Comparison of ENCODE assay signal across 9 cellular contexts in the genomic region with DNA sequence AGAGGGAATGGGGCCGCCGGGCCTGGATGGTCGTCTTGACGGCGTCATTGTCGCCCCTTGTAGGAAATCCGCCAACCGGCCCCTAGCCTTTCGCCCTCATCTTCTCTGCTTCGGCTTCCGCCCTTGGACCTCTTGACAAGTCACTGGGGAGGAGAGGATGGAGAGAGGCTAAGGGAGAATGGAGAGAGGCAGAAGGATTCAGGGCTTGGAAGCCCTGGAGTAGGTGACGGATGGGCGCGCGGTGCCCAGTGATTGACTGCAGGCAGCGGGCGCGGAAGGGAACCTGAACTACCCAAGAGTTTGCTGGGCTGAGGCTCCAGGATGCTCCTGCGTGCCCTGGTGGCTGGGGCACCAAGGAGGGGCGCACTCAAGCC. TPM values are rescaled to one million over a fixed set of nuclear protein-coding genes. Genes with fewer than 3 reads are reported as not detected.
DNase-seq lines count a peak whose midpoint lies in the region; ATAC-seq and TF ChIP-seq lines count a peak whose summit lies in the region.
"Had no signal": no experiment of that assay in that cellular context is flagged by ENCODE, and none has a peak within 500 bp of the region (broad histone marks: within the 10 kb centered on the region; RNA-seq: fewer than 3 reads in every experiment).

No MANE protein-coding gene starts in this region.

- H2AK9ac ChIP-seq in IMR-90 (replicated peaks; ENCODE audit: low read depth, low read length, poor library complexity) = peak overlapping the region; percentile 59

- intact Hi-C loops in Calu3 (cut with micrococcal nuclease; ENCODE audit: unreplicated experiment) = no loop called here
- intact Hi-C loops in IMR-90 (cut with micrococcal nuclease) = loop anchor here (10.0 kb wide), 2 partner anchors 161 to 451 kb away; no protein-coding TSS in a partner anchor

- H4K20me1 ChIP-seq in IMR-90 (ENCODE audit: insufficient read depth, low read length) (no peaks in the 10 kb centered on the region), fibroblast of lung (ENCODE audit: control insufficient read depth, extremely low read depth, insufficient read depth, low read length) (no peaks in the 10 kb centered on the region), neural progenitor cell (ENCODE audit: low read depth) (no peaks in the 10 kb centered on the region)

- H3K9me1 ChIP-seq in IMR-90 (ENCODE audit: insufficient read depth, low read length) = no peaks in the 10 kb centered on the region

- no peak overlapping the region; the same call in 1 of the 2 replicates for H2BK120ac ChIP-seq in IMR-90 (ENCODE audit: low read depth, low read length)

- peak overlapping the region; percentile 59 for H3K4me3 Mint-ChIP-seq in Calu3 (ENCODE audit: low read depth, unreplicated experiment)
- H3K4me3 Mint-ChIP-seq in neural progenitor cell = peak overlapping the region; percentile 88

- ATAC-seq in IMR-90 (ENCODE audit: low read depth) (peak; percentile 16), GM18870 (IDR thresholded peaks at IDR 0.05; ENCODE audit: unreplicated experiment) (no peak)
- ATAC-seq: GM12878 had no signal

- peaks cover 5% of the 10 kb centered on the region for H3K9me3 ChIP-seq in IMR-90 (ENCODE audit: control insufficient read depth, insufficient read depth, low read length)
- H3K9me3 ChIP-seq in fibroblast of lung (ENCODE audit: control insufficient read depth, insufficient read depth, low read depth, low read length) = no peaks in the 10 kb centered on the region
- no peaks in the 10 kb centered on the region for H3K9me3 ChIP-seq in neural progenitor cell (ENCODE audit: low read depth)
- H3K9me3 ChIP-seq in HAP-1 = no peaks in the 10 kb centered on the region

- H4K5ac ChIP-seq in IMR-90 (ENCODE audit: low read depth, low read length) = no peak overlapping the region

- H4K8ac ChIP-seq in IMR-90 (ENCODE audit: low read depth in 2 of 2, low read length in 2 of 2) = no peak overlapping the region; a peak in 1 of 4 replicates

- H2AFZ ChIP-seq in IMR-90 (replicated peaks; ENCODE audit: low read length, poor library complexity) (peak overlapping the region; percentile 95), fibroblast of lung (ENCODE audit: low read length) (peak overlapping the region; percentile 80), neural progenitor cell (replicated peaks) (peak overlapping the region; percentile 97)

- H3K79me2 ChIP-seq in fibroblast of lung (ENCODE audit: control insufficient read depth, insufficient read depth, low read length) (peaks cover 7% of the 10 kb centered on the region), neural progenitor cell (ENCODE audit: low read depth) (no peaks in the 10 kb centered on the region)

- H3K4me2 ChIP-seq in IMR-90 (ENCODE audit: low read depth, low read length) (peak overlapping the region; percentile 79), fibroblast of lung (ENCODE audit: extremely low read depth, insufficient read depth, low read length) (peak overlapping the region; percentile 96), neural progenitor cell (peak overlapping the region; percentile 99)

- no peak overlapping the region for H2AK5ac ChIP-seq in IMR-90 (ENCODE audit: low read depth, low read length)

- 0 out of 2 replicates have a peak overlapping the region, but pooled peaks have one; percentile 23 for H3K4ac ChIP-seq in IMR-90 (ENCODE audit: low read depth, low read length)

- CTCF ChIA-PET in Calu3 (lab: Charles Lee) (no interaction called here), IMR-90 (lab: Yijun Ruan, JAX) (no interaction called here)

- TF ChIP-seq CTCF in Calu3 (IDR thresholded peaks at IDR 0.05; ENCODE audit: unreplicated experiment) (no peak), IMR-90 (conservative IDR thresholded peaks at IDR 0.05; ENCODE audit: low read depth, low read length) (no peak), fibroblast of lung (conservative IDR thresholded peaks at IDR 0.05 in 1 of 2, IDR thresholded peaks at IDR 0.05 in 1 of 2; ENCODE audit: low read depth in 1 of 2, low read length in 2 of 2) (no peak), neural progenitor cell (IDR thresholded peaks at IDR 0.05) (no peak)

- H3K27ac ChIP-seq in IMR-90 (ENCODE audit: insufficient read depth, low read length) (no peak overlapping the region), fibroblast of lung (ENCODE audit: insufficient read depth, low read length) (peak overlapping the region; percentile 44), neural progenitor cell (no peak overlapping the region)

- BruUV-seq in Calu3 (replicated peaks; lab: Mats Ljungman, UMichigan) (no TSS peak), IMR-90 (replicated peaks; lab: Mats Ljungman, UMichigan) (no TSS peak)

- H3K9me3 Mint-ChIP-seq in Calu3 (ENCODE audit: low read depth, unreplicated experiment) (peaks cover 2% of the 10 kb centered on the region), neural progenitor cell (peaks cover 12% of the 10 kb centered on the region)

- H3K4me1 ChIP-seq in IMR-90 (ENCODE audit: control insufficient read depth, insufficient read depth, low read length) (peaks cover 2% of the 10 kb centered on the region; the same call in 1 of the 2 replicates), fibroblast of lung (ENCODE audit: control insufficient read depth, extremely low read depth, insufficient read depth, low read length) (peaks cover 5% of the 10 kb centered on the region), neural progenitor cell (peaks cover 4% of the 10 kb centered on the region), HAP-1 (no peaks in the 10 kb centered on the region)

- in situ Hi-C loops in IMR-90 (cut with MboI; ENCODE audit: low sequenced_read_pairs) (no loop called here), HAP-1 (cut with MboI; ENCODE audit: low sequenced_read_pairs) (no loop called here)

- H2BK15ac ChIP-seq in IMR-90 (ENCODE audit: low read depth, low read length) = no peak overlapping the region

- no peaks in the 10 kb centered on the region for H3F3A ChIP-seq in neural progenitor cell (ENCODE audit: low read depth)

- H2BK20ac ChIP-seq in IMR-90 (ENCODE audit: low read depth, low read length) = no peak overlapping the region

- no peak for TF ChIP-seq RAD21 in IMR-90 (IDR thresholded peaks at IDR 0.05; ENCODE audit: low read length)

- no peak overlapping the region for H3K14ac ChIP-seq in IMR-90 (replicated peaks; ENCODE audit: low read depth, low read length)

- H3K27me3 Mint-ChIP-seq in Calu3 (ENCODE audit: unreplicated experiment) (peaks cover 74% of the 10 kb centered on the region), neural progenitor cell (ENCODE audit: insufficient read depth, low read depth) (peaks cover 35% of the 10 kb centered on the region)

- H3K27me3 ChIP-seq in IMR-90 (ENCODE audit: control insufficient read depth, insufficient read depth, low read length) (peaks cover 4% of the 10 kb centered on the region), fibroblast of lung (ENCODE audit: control insufficient read depth, insufficient read depth, low read length) (no peaks in the 10 kb centered on the region), neural progenitor cell (peaks cover 82% of the 10 kb centered on the region), HAP-1 (ENCODE audit: low read depth) (peaks cover 16% of the 10 kb centered on the region)

- H3K4me1 Mint-ChIP-seq in Calu3 (ENCODE audit: low read depth, unreplicated experiment) (no peaks in the 10 kb centered on the region), neural progenitor cell (peaks cover 4% of the 10 kb centered on the region)

- no peaks in the 10 kb centered on the region for H3K36me3 Mint-ChIP-seq in Calu3 (ENCODE audit: insufficient read depth, unreplicated experiment)
- no peaks in the 10 kb centered on the region for H3K36me3 Mint-ChIP-seq in neural progenitor cell

- no peak for DNase-seq in Calu3
- DNase-seq in IMR-90 = peak; percentile 11
- peak; percentile 11 to 34 for DNase-seq in fibroblast of lung (ENCODE audit: low read depth in 2 of 2)
- DNase-seq in neural progenitor cell (ENCODE audit: low spot score) = peak; percentile 45
- DNase-seq in HAP-1 (ENCODE audit: low spot score in 2 of 2) = no peak
- DNase-seq in globus pallidus (ENCODE audit: low spot score) = no peak
- DNase-seq in GOT3 (lab: John Stamatoyannopoulos, UW) = no peak

- H4K91ac ChIP-seq in IMR-90 (ENCODE audit: insufficient read depth, low read depth, low read length) = no peak overlapping the region

- H3K18ac ChIP-seq in IMR-90 (ENCODE audit: low read depth, low read length) = no peak overlapping the region

- no peak for TF ChIP-seq POLR2A in IMR-90 (IDR thresholded peaks at IDR 0.05; ENCODE audit: low read depth, low read length)

- H3K79me1 ChIP-seq in IMR-90 (ENCODE audit: low read depth in 1 of 2, low read length in 2 of 2) = no peaks in the 10 kb centered on the region

- H3K9ac ChIP-seq in IMR-90 (ENCODE audit: low read depth, low read length) = peak overlapping the region; percentile 56
- peak overlapping the region; percentile 48 for H3K9ac ChIP-seq in fibroblast of lung (ENCODE audit: insufficient read depth, low read length)
- no peak overlapping the region for H3K9ac ChIP-seq in neural progenitor cell

- POLR2A ChIA-PET in IMR-90 (lab: Charles Lee; ENCODE audit: unreplicated experiment) = no interaction called here

- H3K23ac ChIP-seq in IMR-90 (ENCODE audit: low read depth, low read length) = peak overlapping the region; percentile 74

- no peak overlapping the region for H3K56ac ChIP-seq in IMR-90 (ENCODE audit: extremely low read depth, insufficient read depth, low read length)

- WGBS in IMR-90 (ENCODE audit: extremely low coverage in 2 of 2, insufficient read length in 1 of 2), 2 experiments = 0% methylated on average over 1 of the region's 20 CpGs; no CpG with 5 or more reads in 1 of the 2 experiments

- H3K27ac Mint-ChIP-seq in Calu3 (ENCODE audit: unreplicated experiment) = no peak overlapping the region
- H3K27ac Mint-ChIP-seq in neural progenitor cell = no peak overlapping the region

- H3K4me3 ChIP-seq in IMR-90 (ENCODE audit: insufficient read depth, low read depth, low read length) (peak overlapping the region; percentile 53), fibroblast of lung (replicated peaks in 1 of 4; ENCODE audit: control extremely low read depth in 1 of 4, insufficient read depth in 1 of 4, low read depth in 3 of 4, low read length in 4 of 4) (peak overlapping the region; percentile 69 to 77 (median 72)), neural progenitor cell (peak overlapping the region; percentile 70), HAP-1 (no peak overlapping the region)
- H3K4me3 ChIP-seq: GM12878 had no signal

- dilution Hi-C loops in IMR-90 (cut with HindIII; ENCODE audit: low sequenced_read_pairs, unreplicated experiment) = no loop called here

- H3K36me3 ChIP-seq in IMR-90 (ENCODE audit: control insufficient read depth, insufficient read depth, low read length) (no peaks in the 10 kb centered on the region), fibroblast of lung (ENCODE audit: control insufficient read depth, insufficient read depth, low read length) (no peaks in the 10 kb centered on the region), neural progenitor cell (peaks cover 8% of the 10 kb centered on the region), HAP-1 (replicated peaks) (no peaks in the 10 kb centered on the region)

- no peak overlapping the region for H2BK5ac ChIP-seq in IMR-90 (ENCODE audit: low read depth, low read length, poor library complexity, severe bottlenecking)

RNA-seq across cellular contexts. Expression of gene PDE4B, which starts 0.7 kb away (rescaled TPM):
- 2.2 and 2.9 TPM in 2 replicates for total RNA-seq in Calu3 (2022)
- 15.6 and 21.3 TPM in 2 replicates for total RNA-seq in IMR-90 (2012; rRNA removed)
- 5.2 and 5.8 TPM in 2 replicates for polyA plus RNA-seq in IMR-90 (2012; rRNA removed)
- polyA plus RNA-seq in IMR-90 (2012; cell fraction: cytosol; rRNA removed) = 1.9 and 2.1 TPM in 2 replicates
- polyA plus RNA-seq in IMR-90 (2012; cell fraction: nucleus; rRNA removed; ENCODE audit: low replicate concordance) = 5.4 and 25.3 TPM in 2 replicates
- total RNA-seq in fibroblast of lung = 5.9 and 19.8 TPM in 2 replicates
- polyA plus RNA-seq in fibroblast of lung = 3.7 and 5.2 TPM in 2 replicates
- 1.9 and 2.8 TPM in 2 replicates for polyA plus RNA-seq in fibroblast of lung (2012)
- polyA minus RNA-seq in fibroblast of lung (ENCODE audit: low replicate concordance) = 11.7 and 13.2 TPM in 2 replicates
- 1.2 and 2.4 TPM in 2 replicates for total RNA-seq in neural progenitor cell (ENCODE audit: low replicate concordance)

Comparison
In these comparisons a context has a peak if more than half of its experiments do, and no peak if none do; other contexts are left out.
1. DNase-seq: peak in IMR-90 (single experiment), fibroblast of lung (2 of 2) and neural progenitor cell (single experiment); none in Calu3 (single experiment), HAP-1 (0 of 2), globus pallidus (single experiment) and GOT3 (single experiment).
2. Peak in every context shown above with its lines, with median percentiles within 50 percentile points of each other: H2AFZ ChIP-seq and H3K4me2 ChIP-seq.